Comparison of ENCODE assay signal across 8 cellular contexts in genomic region chr16:78503501-78504110, GRCh38.
DNase-seq lines count a peak whose midpoint lies in the region; ATAC-seq and TF ChIP-seq lines count a peak whose summit lies in the region.

No MANE protein-coding gene starts in this region.

- WGBS in heart left ventricle, 4 donors: 30 to 36% (median 33%) methylated on average over 4 of the region's 4 CpGs

- peaks cover 34% of the 10 kb centered on the region for H3K4me1 Mint-ChIP-seq in neural crest cell

- no peak overlapping the region for H3K4me3 ChIP-seq in heart left ventricle

- intact Hi-C loops in heart left ventricle (cut with DNase I) (loop anchor here (1.0 to 10.0 kb wide), 15 partner anchors 181 to 1581 kb away; partner anchors contain the start of gene MAF (in 5 of the 10)), cardiac septum (cut with DNase I) (loop anchor here (1.0 to 10.0 kb wide), 3 partner anchors 267 to 1097 kb away; partner anchors contain the start of gene MAF)

- H3K9me3 ChIP-seq in heart left ventricle: no peaks in the 10 kb centered on the region

- TF ChIP-seq CTCF in heart left ventricle (IDR thresholded peaks at IDR 0.05) (peak; percentile 83 to 92 (median 89)), neural crest cell (conservative IDR thresholded peaks at IDR 0.05) (peak; percentile 90), omental fat pad (IDR thresholded peaks at IDR 0.05) (peak in 1 of 3 donors; percentile 87)

- H3K36me3 ChIP-seq in heart left ventricle: no peaks in the 10 kb centered on the region

- no peak overlapping the region for H3K27ac ChIP-seq in heart left ventricle

- DNase-seq in heart left ventricle (peak in 2 of 5 donors; percentile 53 to 62), cardiac septum (ENCODE audit: low spot score) (no peak), NCI-H1105 (lab: John Stamatoyannopoulos, UW) (peak; percentile 16), epidermal melanocyte (ENCODE audit: insufficient read length, low spot score) (peak; percentile 31), neural crest cell (ENCODE audit: low read depth, low spot score) (peak; percentile 55), omental fat pad (ENCODE audit: low spot score) (no peak), HuH-7 (ENCODE audit: low spot score) (no peak)
- DNase-seq in activated CD4-positive, CD25-positive, alpha-beta regulatory T cell treated with anti-CD3 and anti-CD28 coated beads, Interleukin-2, amount 50 U/mL, for 16 hours (ENCODE audit: low read depth, low spot score): peak; percentile 18

- H3K36me3 Mint-ChIP-seq in neural crest cell (ENCODE audit: low read depth): no peaks in the 10 kb centered on the region

- no peak for ATAC-seq in heart left ventricle
- ATAC-seq in omental fat pad (ENCODE audit: low FRiP score): no peak

- H3K4me3 Mint-ChIP-seq in neural crest cell: no peak overlapping the region

- peaks cover 0 to 41% (median 10%) of the 10 kb centered on the region in 12 donors for H3K4me1 ChIP-seq in heart left ventricle

- no peaks in the 10 kb centered on the region for H3K27me3 ChIP-seq in heart left ventricle

- no peak for TF ChIP-seq POLR2A in heart left ventricle (IDR thresholded peaks at IDR 0.05)

- no peak overlapping the region for H3K27ac Mint-ChIP-seq in neural crest cell (ENCODE audit: unreplicated experiment)

- H3K27me3 Mint-ChIP-seq in neural crest cell (ENCODE audit: low read depth): no peaks in the 10 kb centered on the region

- H3K9me3 Mint-ChIP-seq in neural crest cell: no peaks in the 10 kb centered on the region

Comparison
In these comparisons a context has a peak if more than half of its experiments do, and no peak if none do; other contexts are left out.
1. DNase-seq: peak in NCI-H1105 (single experiment), activated CD4-positive, CD25-positive, alpha-beta regulatory T cell treated with anti-CD3 and anti-CD28 coated beads, Interleukin-2, amount 50 U/mL, for 16 hours (single experiment), epidermal melanocyte (single experiment) and neural crest cell (single experiment); none in cardiac septum (single experiment), omental fat pad (single experiment) and HuH-7 (single experiment).